10 cellular contexts compared by ENCODE assay signal in genomic region chr1:19483691-19484090, GRCh38. TPM values are rescaled to one million over a fixed set of nuclear protein-coding genes. Genes with fewer than 3 reads are reported as not detected.
DNase-seq lines count a peak whose midpoint lies in the region; ATAC-seq, FAIRE-seq and TF ChIP-seq lines count a peak whose summit lies in the region.
"Had no signal": no experiment of that assay in that cellular context is flagged by ENCODE, and none has a peak within 500 bp of the region (broad histone marks: within the 10 kb centered on the region; RNA-seq: fewer than 3 reads in every experiment).

No MANE protein-coding gene starts in this region.

- DNase-seq in GM19239 (ENCODE audit: insufficient read length, low spot score): no peak
- DNase-seq in right cardiac atrium: no peak
- no peak for DNase-seq in SW480 (ENCODE audit: low spot score)
- DNase-seq in activated CD4-positive, CD25-positive, alpha-beta regulatory T cell treated with anti-CD3 and anti-CD28 coated beads, Interleukin-2, amount 50 U/mL, for 72 hours: no peak
- no peak for DNase-seq in H4 (ENCODE audit: low spot score)
- DNase-seq in foreskin keratinocyte: no peak
- DNase-seq: NCI-H510A treated with DMSO at 0.1 percent for 48 hours had no signal

- H3K9me3 ChIP-seq in right cardiac atrium (ENCODE audit: control insufficient read depth, low read length) (no peaks in the 10 kb centered on the region), skeletal muscle tissue (ENCODE audit: control insufficient read depth in 3 of 3, low read length in 3 of 3) (no peaks in the 10 kb centered on the region)

- peak overlapping the region; percentile 96 to 98 (median 98) for H3K9ac ChIP-seq in skeletal muscle tissue (ENCODE audit: low read depth in 1 of 3, low read length in 3 of 3)

- no peaks in the 10 kb centered on the region for H3K27me3 ChIP-seq in right cardiac atrium (ENCODE audit: control insufficient read depth, insufficient read depth)
- no peaks in the 10 kb centered on the region for H3K27me3 ChIP-seq in skeletal muscle tissue (ENCODE audit: control insufficient read depth in 3 of 3, insufficient read depth in 3 of 3, low read length in 3 of 3)
- H3K27me3 ChIP-seq in foreskin keratinocyte: no peaks in the 10 kb centered on the region

- H3K4me1 ChIP-seq in right cardiac atrium (ENCODE audit: control insufficient read depth, insufficient read depth, low read length) (peaks cover 32% of the 10 kb centered on the region), skeletal muscle tissue (ENCODE audit: control insufficient read depth in 3 of 3, insufficient read depth in 3 of 3, low read length in 3 of 3) (peaks cover 67 to 82% (median 69%) of the 10 kb centered on the region in 3 donors), foreskin keratinocyte (no peaks in the 10 kb centered on the region)

- H3K27ac ChIP-seq in right cardiac atrium (ENCODE audit: low read length): no peak overlapping the region
- peak overlapping the region; percentile 99 for H3K27ac ChIP-seq in skeletal muscle tissue (ENCODE audit: low read depth, low read length)
- H3K27ac ChIP-seq in foreskin keratinocyte: no peak overlapping the region

- no peak for TF ChIP-seq CTCF in WI38 (IDR thresholded peaks at IDR 0.05; ENCODE audit: low read depth, low read length)
- no peak for TF ChIP-seq CTCF in foreskin keratinocyte (conservative IDR thresholded peaks at IDR 0.05)

- WGBS in right cardiac atrium: 52% methylated on average over 3 of the region's 3 CpGs

- ATAC-seq in right cardiac atrium (no peak), foreskin keratinocyte (no peak)

- H3K4me3 ChIP-seq in WI38 (ENCODE audit: low read depth, low read length) (peak overlapping the region; percentile 92), right cardiac atrium (ENCODE audit: low read length) (peak overlapping the region; percentile 93), skeletal muscle tissue (ENCODE audit: low read length in 3 of 3) (peak overlapping the region; percentile 88 to 98 (median 95))

- H3K36me3 ChIP-seq in skeletal muscle tissue (ENCODE audit: control insufficient read depth in 3 of 3, insufficient read depth in 3 of 3, low read length in 3 of 3): peaks cover 0 to 8% (median 0%) of the 10 kb centered on the region in 3 donors

- FAIRE-seq in GM19239 (lab: Jason Lieb, UNC): peak; percentile 28
- FAIRE-seq: endometrium had no signal

- intact Hi-C loops in right cardiac atrium (cut with DNase I): loop anchor here (10.0 kb wide), 5 partner anchors 49 to 161 kb away; partner anchors contain the start of gene NBL1 (in 1 of the 4)

RNA-seq across cellular contexts. Expression of gene CAPZB, which starts 1.6 kb away (rescaled TPM):
- total RNA-seq in right cardiac atrium (100 to 1,000 TPM; 226 to 255 (median 232) TPM), skeletal muscle tissue (67.3 TPM), foreskin keratinocyte (181 and 196 TPM in 2 replicates)
- polyA plus RNA-seq in right cardiac atrium (228 TPM), foreskin keratinocyte (285 and 303 TPM in 2 replicates)
- 165 and 184 TPM in 2 replicates for total RNA-seq in H4 (2014; rRNA removed; shearing (Covaris generic))
